ENCODE assay signal across 1 cellular context in genomic region chr6:31403283-31403989, GRCh38.
A peak's percentile ranks its signal among the peaks of the same experiment; 100 is the strongest.
TF ChIP-seq lines count a peak whose summit lies in the region.

Gene MICA (plus strand): TSS chr6:31403595. CDS start chr6:31403633, 38 bp downstream.

TF ChIP-seq in HepG2, 621 proteins besides CTCF, POLR2A, EP300 and RAD21 (continued from another document and continues in another):
- TF ChIP-seq ZBTB40 (IDR thresholded peaks at IDR 0.05) = no peak
- TF ChIP-seq ZBTB40 (CRISPR knock-in tag; IDR thresholded peaks at IDR 0.05) = no peak; the same call in 1 of the 2 replicates
- no peak for TF ChIP-seq BHLHE40 (IDR thresholded peaks at IDR 0.05; ENCODE audit: low read length)
- TF ChIP-seq ZNF552 (CRISPR knock-in tag; IDR thresholded peaks at IDR 0.05; ENCODE audit: borderline replicate concordance) = 0 out of 2 replicates have a peak, but pooled peaks have one; percentile 64
- peak; percentile 65; the same call in 1 of the 2 replicates for TF ChIP-seq ZNF547 (CRISPR knock-in tag; IDR thresholded peaks at IDR 0.05)
- no peak for TF ChIP-seq JUNB (CRISPR knock-in tag; IDR thresholded peaks at IDR 0.05; ENCODE audit: borderline replicate concordance)
- TF ChIP-seq ZNF460 (CRISPR knock-in tag; IDR thresholded peaks at IDR 0.05; ENCODE audit: borderline replicate concordance) = no peak
- TF ChIP-seq ZNF317 (CRISPR knock-in tag; IDR thresholded peaks at IDR 0.05) = peak; percentile 59
- peak; percentile 81; the same call in 1 of the 2 replicates for TF ChIP-seq ZNF446 (CRISPR knock-in tag; IDR thresholded peaks at IDR 0.05)
- no peak for TF ChIP-seq ZNF383 (CRISPR knock-in tag; IDR thresholded peaks at IDR 0.05; ENCODE audit: borderline replicate concordance)
- peak; percentile 64; the same call in 1 of the 2 replicates for TF ChIP-seq ZSCAN31 (CRISPR knock-in tag; IDR thresholded peaks at IDR 0.05; ENCODE audit: low read depth)
- TF ChIP-seq MBNL3 (CRISPR knock-in tag; conservative IDR thresholded peaks at IDR 0.05) = no peak
- peak; percentile 71; the same call in 1 of the 2 replicates for TF ChIP-seq MAF1 (CRISPR knock-in tag; IDR thresholded peaks at IDR 0.05; ENCODE audit: borderline replicate concordance)
- no peak for TF ChIP-seq PHB2 (IDR thresholded peaks at IDR 0.05; ENCODE audit: partially characterized antibody)
- TF ChIP-seq, protein P1, sequence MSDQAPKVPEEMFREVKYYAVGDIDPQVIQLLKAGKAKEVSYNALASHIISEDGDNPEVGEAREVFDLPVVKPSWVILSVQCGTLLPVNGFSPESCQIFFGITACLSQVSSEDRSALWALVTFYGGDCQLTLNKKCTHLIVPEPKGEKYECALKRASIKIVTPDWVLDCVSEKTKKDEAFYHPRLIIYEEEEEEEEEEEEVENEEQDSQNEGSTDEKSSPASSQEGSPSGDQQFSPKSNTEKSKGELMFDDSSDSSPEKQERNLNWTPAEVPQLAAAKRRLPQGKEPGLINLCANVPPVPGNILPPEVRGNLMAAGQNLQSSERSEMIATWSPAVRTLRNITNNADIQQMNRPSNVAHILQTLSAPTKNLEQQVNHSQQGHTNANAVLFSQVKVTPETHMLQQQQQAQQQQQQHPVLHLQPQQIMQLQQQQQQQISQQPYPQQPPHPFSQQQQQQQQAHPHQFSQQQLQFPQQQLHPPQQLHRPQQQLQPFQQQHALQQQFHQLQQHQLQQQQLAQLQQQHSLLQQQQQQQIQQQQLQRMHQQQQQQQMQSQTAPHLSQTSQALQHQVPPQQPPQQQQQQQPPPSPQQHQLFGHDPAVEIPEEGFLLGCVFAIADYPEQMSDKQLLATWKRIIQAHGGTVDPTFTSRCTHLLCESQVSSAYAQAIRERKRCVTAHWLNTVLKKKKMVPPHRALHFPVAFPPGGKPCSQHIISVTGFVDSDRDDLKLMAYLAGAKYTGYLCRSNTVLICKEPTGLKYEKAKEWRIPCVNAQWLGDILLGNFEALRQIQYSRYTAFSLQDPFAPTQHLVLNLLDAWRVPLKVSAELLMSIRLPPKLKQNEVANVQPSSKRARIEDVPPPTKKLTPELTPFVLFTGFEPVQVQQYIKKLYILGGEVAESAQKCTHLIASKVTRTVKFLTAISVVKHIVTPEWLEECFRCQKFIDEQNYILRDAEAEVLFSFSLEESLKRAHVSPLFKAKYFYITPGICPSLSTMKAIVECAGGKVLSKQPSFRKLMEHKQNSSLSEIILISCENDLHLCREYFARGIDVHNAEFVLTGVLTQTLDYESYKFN (CRISPR knock-in tag; conservative IDR thresholded peaks at IDR 0.05) = peak; percentile 28; the same call in 1 of the 2 replicates
- TF ChIP-seq ZFP36L1 (CRISPR knock-in tag; IDR thresholded peaks at IDR 0.05) = no peak; the same call in none of the 2 replicates
- TF ChIP-seq, protein P2, sequence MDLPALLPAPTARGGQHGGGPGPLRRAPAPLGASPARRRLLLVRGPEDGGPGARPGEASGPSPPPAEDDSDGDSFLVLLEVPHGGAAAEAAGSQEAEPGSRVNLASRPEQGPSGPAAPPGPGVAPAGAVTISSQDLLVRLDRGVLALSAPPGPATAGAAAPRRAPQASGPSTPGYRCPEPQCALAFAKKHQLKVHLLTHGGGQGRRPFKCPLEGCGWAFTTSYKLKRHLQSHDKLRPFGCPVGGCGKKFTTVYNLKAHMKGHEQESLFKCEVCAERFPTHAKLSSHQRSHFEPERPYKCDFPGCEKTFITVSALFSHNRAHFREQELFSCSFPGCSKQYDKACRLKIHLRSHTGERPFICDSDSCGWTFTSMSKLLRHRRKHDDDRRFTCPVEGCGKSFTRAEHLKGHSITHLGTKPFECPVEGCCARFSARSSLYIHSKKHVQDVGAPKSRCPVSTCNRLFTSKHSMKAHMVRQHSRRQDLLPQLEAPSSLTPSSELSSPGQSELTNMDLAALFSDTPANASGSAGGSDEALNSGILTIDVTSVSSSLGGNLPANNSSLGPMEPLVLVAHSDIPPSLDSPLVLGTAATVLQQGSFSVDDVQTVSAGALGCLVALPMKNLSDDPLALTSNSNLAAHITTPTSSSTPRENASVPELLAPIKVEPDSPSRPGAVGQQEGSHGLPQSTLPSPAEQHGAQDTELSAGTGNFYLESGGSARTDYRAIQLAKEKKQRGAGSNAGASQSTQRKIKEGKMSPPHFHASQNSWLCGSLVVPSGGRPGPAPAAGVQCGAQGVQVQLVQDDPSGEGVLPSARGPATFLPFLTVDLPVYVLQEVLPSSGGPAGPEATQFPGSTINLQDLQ (CRISPR knock-in tag; IDR thresholded peaks at IDR 0.05) = no peak
- TF ChIP-seq HDAC1 (CRISPR knock-in tag; IDR thresholded peaks at IDR 0.05) = peak; percentile 86
- TF ChIP-seq ZSCAN12 (CRISPR knock-in tag; IDR thresholded peaks at IDR 0.05) = peak; percentile 95; the same call in 1 of the 2 replicates
- TF ChIP-seq ZNF749 (CRISPR knock-in tag; IDR thresholded peaks at IDR 0.05; ENCODE audit: borderline replicate concordance) = peak; percentile 65; the same call in 1 of the 2 replicates
- TF ChIP-seq MAFG (CRISPR knock-in tag; IDR thresholded peaks at IDR 0.05) = no peak; the same call in 1 of the 2 replicates
- no peak for TF ChIP-seq HCFC1 (IDR thresholded peaks at IDR 0.05; ENCODE audit: low read depth, low read length)
- no peak; the same call in 1 of the 2 replicates for TF ChIP-seq ELK4 (CRISPR knock-in tag; IDR thresholded peaks at IDR 0.05; ENCODE audit: borderline replicate concordance)
- no peak for TF ChIP-seq ZNF878 (CRISPR knock-in tag; IDR thresholded peaks at IDR 0.05)
- peak; percentile 93 for TF ChIP-seq ZNF230 (CRISPR knock-in tag; IDR thresholded peaks at IDR 0.05)
- peak; percentile 51 for TF ChIP-seq MXD4 (CRISPR knock-in tag; IDR thresholded peaks at IDR 0.05)
- TF ChIP-seq CC2D1A (CRISPR knock-in tag; IDR thresholded peaks at IDR 0.05) = peak; percentile 92; the same call in 1 of the 2 replicates
- no peak for TF ChIP-seq ZNF207 (IDR thresholded peaks at IDR 0.05; ENCODE audit: borderline replicate concordance)
- TF ChIP-seq HNF1A (IDR thresholded peaks at IDR 0.05; ENCODE audit: low read depth) = no peak
- TF ChIP-seq HNF1A (CRISPR knock-in tag; IDR thresholded peaks at IDR 0.05; ENCODE audit: borderline replicate concordance) = no peak; the same call in 1 of the 2 replicates
- TF ChIP-seq KAT2B (IDR thresholded peaks at IDR 0.05; ENCODE audit: borderline replicate concordance, low read depth, low read length) = no peak
- peak in 1 of 2 experiments; percentile 90; a peak in 2 of 4 replicates for TF ChIP-seq KLF16 (CRISPR knock-in tag; IDR thresholded peaks at IDR 0.05)
- peak; percentile 62; the same call in 1 of the 2 replicates for TF ChIP-seq GATAD1 (CRISPR knock-in tag; IDR thresholded peaks at IDR 0.05)
- TF ChIP-seq ZNF713 (CRISPR knock-in tag; IDR thresholded peaks at IDR 0.05) = no peak
- TF ChIP-seq NFATC3 (CRISPR knock-in tag; IDR thresholded peaks at IDR 0.05) = no peak
- peak; percentile 86; the same call in 1 of the 2 replicates for TF ChIP-seq CCDC6 (CRISPR knock-in tag; IDR thresholded peaks at IDR 0.05)
- no peak; the same call in 1 of the 2 replicates for TF ChIP-seq ZNF614 (CRISPR knock-in tag; IDR thresholded peaks at IDR 0.05; ENCODE audit: borderline replicate concordance)
- TF ChIP-seq, protein P3, sequence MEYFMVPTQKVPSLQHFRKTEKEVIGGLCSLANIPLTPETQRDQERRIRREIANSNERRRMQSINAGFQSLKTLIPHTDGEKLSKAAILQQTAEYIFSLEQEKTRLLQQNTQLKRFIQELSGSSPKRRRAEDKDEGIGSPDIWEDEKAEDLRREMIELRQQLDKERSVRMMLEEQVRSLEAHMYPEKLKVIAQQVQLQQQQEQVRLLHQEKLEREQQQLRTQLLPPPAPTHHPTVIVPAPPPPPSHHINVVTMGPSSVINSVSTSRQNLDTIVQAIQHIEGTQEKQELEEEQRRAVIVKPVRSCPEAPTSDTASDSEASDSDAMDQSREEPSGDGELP (IDR thresholded peaks at IDR 0.05; ENCODE audit: borderline replicate concordance, low read depth) = peak; percentile 88; the same call in 1 of the 2 replicates
